In the genomic region with DNA sequence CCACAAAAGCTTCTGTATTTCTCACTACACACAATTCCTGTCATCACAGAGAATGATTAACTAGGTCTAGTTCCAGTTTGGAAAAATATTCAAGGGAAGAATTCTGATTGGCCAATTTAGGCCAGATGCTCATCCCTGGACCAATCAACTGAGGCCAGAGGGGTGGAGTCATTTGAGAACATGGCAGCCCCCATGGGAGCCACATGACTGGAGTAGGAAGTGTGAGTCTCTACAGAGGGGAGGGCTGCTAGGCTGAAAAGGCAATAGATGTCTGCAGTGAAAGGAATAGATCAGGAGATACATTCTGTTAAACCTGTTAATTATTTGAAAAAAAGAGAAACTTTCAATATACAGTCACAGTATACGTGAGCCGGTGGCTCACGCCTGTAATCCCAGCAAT, we compare ENCODE assay signal across 8 cellular contexts.
A peak's percentile ranks its signal among the peaks of the same experiment; 100 is the strongest.
DNase-seq lines count a peak whose midpoint lies in the region; ATAC-seq, FAIRE-seq and TF ChIP-seq lines count a peak whose summit lies in the region.
"Not testable (repeated sequence)": the region's sequence is repeated elsewhere in the genome, so short reads cannot be mapped to it uniquely, and the experiment has no call there.

No MANE protein-coding gene starts in this region.

- not testable (repeated sequence) for TF ChIP-seq CTCF in Caco-2 (IDR thresholded peaks at IDR 0.05; ENCODE audit: insufficient read depth in 1 of 2, low read depth in 1 of 2, low read length in 1 of 2, severe bottlenecking in 1 of 2, unreplicated experiment in 1 of 2); GM12865 (IDR thresholded peaks at IDR 0.05; ENCODE audit: insufficient read depth, low read depth, low read length, missing control alignments); K562 (IDR thresholded peaks at IDR 0.05 in 2 of 3, conservative IDR thresholded peaks at IDR 0.05 in 1 of 3; ENCODE audit: insufficient read depth in 2 of 3, low read depth in 1 of 3, low read length in 3 of 3)

- intact Hi-C loops in Caco-2 (cut with micrococcal nuclease; ENCODE audit: unreplicated experiment); activated CD4-positive, alpha-beta memory T cell treated with anti-CD3 and anti-CD28 coated beads for 36 hours (cut with micrococcal nuclease); K562 (cut with micrococcal nuclease): not testable (repeated sequence)

- CTCF ChIA-PET in Caco-2 (lab: Charles Lee); activated CD4-positive, alpha-beta memory T cell treated with anti-CD3 and anti-CD28 coated beads for 36 hours (lab: Charles Lee); K562 (lab: Yijun Ruan, JAX; ENCODE audit: low intra/inter-chr PET ratio): not testable (repeated sequence)

- not testable (repeated sequence) for H3K4me2 ChIP-seq in Karpas-422 (ENCODE audit: low read depth, low read length, poor library complexity, severe bottlenecking); K562 (ENCODE audit: insufficient read depth, low read length)

- TF ChIP-seq RAD21 in K562 (CRISPR knock-in tag; conservative IDR thresholded peaks at IDR 0.05 in 1 of 2, IDR thresholded peaks at IDR 0.05 in 1 of 2) = not testable (repeated sequence)

- H3K4me1 Mint-ChIP-seq in Caco-2 (ENCODE audit: low read depth, unreplicated experiment) = peaks cover 19% of the 10 kb centered on the region
- peaks cover 22% of the 10 kb centered on the region for H3K4me1 Mint-ChIP-seq in T-helper 17 cell
- H3K4me1 Mint-ChIP-seq in activated CD4-positive, alpha-beta memory T cell treated with anti-CD3 and anti-CD28 coated beads for 36 hours (ENCODE audit: low read depth) = peaks cover 30% of the 10 kb centered on the region
- peaks cover 13% of the 10 kb centered on the region for H3K4me1 Mint-ChIP-seq in stimulated activated naive CD8-positive, alpha-beta T cell treated with anti-CD3 and anti-CD28 coated beads, Interleukin-15, Interleukin-2, amounts not matched to agents 100 ng/mL and 50 ng/mL, for 24 hours (ENCODE audit: low read depth)

- not testable (repeated sequence) for H3K27ac Mint-ChIP-seq in Caco-2 (ENCODE audit: unreplicated experiment)
- peak overlapping the region; percentile 93 for H3K27ac Mint-ChIP-seq in T-helper 17 cell
- peak overlapping the region; percentile 65 for H3K27ac Mint-ChIP-seq in activated CD4-positive, alpha-beta memory T cell treated with anti-CD3 and anti-CD28 coated beads for 36 hours
- H3K27ac Mint-ChIP-seq in stimulated activated naive CD8-positive, alpha-beta T cell treated with anti-CD3 and anti-CD28 coated beads, Interleukin-15, Interleukin-2, amounts not matched to agents 100 ng/mL and 50 ng/mL, for 24 hours = peak overlapping the region; percentile 68

- not testable (repeated sequence) for H3K9ac ChIP-seq in Karpas-422 (ENCODE audit: low read length); K562 (ENCODE audit: insufficient read depth in 1 of 2, low read depth in 2 of 2, low read length in 2 of 2)

- DNase-seq in Caco-2 = peak; percentile 32 to 62
- DNase-seq in GM12865 (ENCODE audit: low read depth) = peak; percentile 12
- DNase-seq in Karpas-422 = peak; percentile 74
- DNase-seq in NCI-H2171 treated with DMSO at 0.1 percent for 48 hours (lab: John Stamatoyannopoulos, UW) = peak; percentile 3
- not testable (repeated sequence) for DNase-seq in T-helper 17 cell
- DNase-seq in activated CD4-positive, alpha-beta memory T cell treated with anti-CD3 and anti-CD28 coated beads for 36 hours = peak; percentile 40
- peak in 1 of 4 experiments; percentile 26 for DNase-seq in K562 (ENCODE audit: extremely low read depth in 1 of 4, low spot score in 3 of 4)

- not testable (repeated sequence) for H3K27me3 Mint-ChIP-seq in Caco-2 (ENCODE audit: insufficient read depth, unreplicated experiment); T-helper 17 cell; activated CD4-positive, alpha-beta memory T cell treated with anti-CD3 and anti-CD28 coated beads for 36 hours
- peaks cover 11% of the 10 kb centered on the region for H3K27me3 Mint-ChIP-seq in stimulated activated naive CD8-positive, alpha-beta T cell treated with anti-CD3 and anti-CD28 coated beads, Interleukin-15, Interleukin-2, amounts not matched to agents 100 ng/mL and 50 ng/mL, for 24 hours

- WGBS in K562 (ENCODE audit: insufficient coverage, low coverage, missing lambda C conversion rate) = 56% methylated on average over 3 of the region's 3 CpGs

- ATAC-seq in T-helper 17 cell, K562: not testable (repeated sequence)

- not testable (repeated sequence) for H3K4me3 Mint-ChIP-seq in Caco-2 (ENCODE audit: unreplicated experiment); stimulated activated naive CD8-positive, alpha-beta T cell treated with anti-CD3 and anti-CD28 coated beads, Interleukin-15, Interleukin-2, amounts not matched to agents 100 ng/mL and 50 ng/mL, for 24 hours
- H3K4me3 Mint-ChIP-seq in T-helper 17 cell = peak overlapping the region; percentile 2
- peak overlapping the region; percentile 29 for H3K4me3 Mint-ChIP-seq in activated CD4-positive, alpha-beta memory T cell treated with anti-CD3 and anti-CD28 coated beads for 36 hours

- not testable (repeated sequence) for H2AFZ ChIP-seq in Karpas-422 (ENCODE audit: low read length); K562 (ENCODE audit: low read depth, low read length)

- not testable (repeated sequence) for H3K27me3 ChIP-seq in Caco-2 (replicated peaks; ENCODE audit: control insufficient read depth, insufficient read depth, low read length); Karpas-422 (ENCODE audit: low read length); K562 (ENCODE audit: control insufficient read depth in 2 of 2, insufficient read depth in 2 of 2, low read length in 2 of 2)

- not testable (repeated sequence) for H3K9me3 Mint-ChIP-seq in Caco-2 (ENCODE audit: unreplicated experiment); activated CD4-positive, alpha-beta memory T cell treated with anti-CD3 and anti-CD28 coated beads for 36 hours; stimulated activated naive CD8-positive, alpha-beta T cell treated with anti-CD3 and anti-CD28 coated beads, Interleukin-15, Interleukin-2, amounts not matched to agents 100 ng/mL and 50 ng/mL, for 24 hours

- H4K20me1 ChIP-seq in Karpas-422 (ENCODE audit: insufficient read depth, low read depth, low read length); K562 (replicated peaks; ENCODE audit: control insufficient read depth, insufficient read depth, low read length): not testable (repeated sequence)

- not testable (repeated sequence) for BruUV-seq in Caco-2 (replicated peaks; lab: Mats Ljungman, UMichigan); K562 (replicated peaks; lab: Mats Ljungman, UMichigan)

- H3K4me1 ChIP-seq in Caco-2; Karpas-422 (ENCODE audit: low read length); K562 (replicated peaks in 1 of 2; ENCODE audit: control insufficient read depth in 2 of 2, insufficient read depth in 2 of 2, low read length in 2 of 2): not testable (repeated sequence)

- not testable (repeated sequence) for H3K36me3 Mint-ChIP-seq in Caco-2 (ENCODE audit: insufficient read depth, unreplicated experiment); T-helper 17 cell (ENCODE audit: low read depth); activated CD4-positive, alpha-beta memory T cell treated with anti-CD3 and anti-CD28 coated beads for 36 hours; stimulated activated naive CD8-positive, alpha-beta T cell treated with anti-CD3 and anti-CD28 coated beads, Interleukin-15, Interleukin-2, amounts not matched to agents 100 ng/mL and 50 ng/mL, for 24 hours (ENCODE audit: low read depth)

- TF ChIP-seq POLR2A in K562 (conservative IDR thresholded peaks at IDR 0.05) = not testable (repeated sequence)

- FAIRE-seq in K562 (lab: Jason Lieb, UNC) = not testable (repeated sequence)

- TF ChIP-seq EP300 in K562 (IDR thresholded peaks at IDR 0.05; ENCODE audit: low read length) = not testable (repeated sequence)

- H3K9me2 ChIP-seq in Karpas-422 (replicated peaks; ENCODE audit: insufficient read depth, low read length) = not testable (repeated sequence)

- H3K27ac ChIP-seq in Karpas-422 (ENCODE audit: low read length); K562 (ENCODE audit: extremely low read depth, low read depth, low read length): not testable (repeated sequence)

- H3K36me3 ChIP-seq in Caco-2 (ENCODE audit: control insufficient read depth, insufficient read depth, low read length); Karpas-422 (ENCODE audit: insufficient read depth, low read length); K562 (ENCODE audit: control insufficient read depth, insufficient read depth, low read length): not testable (repeated sequence)

- POLR2A ChIA-PET in Caco-2 (lab: Charles Lee); activated CD4-positive, alpha-beta memory T cell treated with anti-CD3 and anti-CD28 coated beads for 36 hours (lab: Charles Lee); K562 (lab: Yijun Ruan, JAX): not testable (repeated sequence)

- H3K9me1 ChIP-seq in K562 (ENCODE audit: control insufficient read depth, insufficient read depth, low read length) = not testable (repeated sequence)

- in situ Hi-C loops in K562 (cut with MboI) = not testable (repeated sequence)

- not testable (repeated sequence) for H3K9me3 ChIP-seq in Caco-2; Karpas-422 (ENCODE audit: low read length); T-helper 17 cell (ENCODE audit: control insufficient read depth, low read length, poor library complexity, severe bottlenecking); K562 (replicated peaks; ENCODE audit: control insufficient read depth, insufficient read depth, low read depth, low read length)

- not testable (repeated sequence) for H3K4me3 ChIP-seq in Caco-2 (ENCODE audit: low read depth, low read length); GM12865 (ENCODE audit: low read depth, low read length); Karpas-422 (ENCODE audit: low read length); K562

- H3K79me2 ChIP-seq in Karpas-422 (ENCODE audit: low read length); K562 (ENCODE audit: control insufficient read depth, insufficient read depth, low read length): not testable (repeated sequence)
